In genomic region chr19:4624733-4625362, GRCh38 we compare ENCODE assay signal across 1 cellular context.
A peak's percentile ranks its signal among the peaks of the same experiment; 100 is the strongest.
TF ChIP-seq lines count a peak whose summit lies in the region.

No MANE protein-coding gene starts in this region.

TF ChIP-seq in HepG2, 621 proteins besides CTCF, POLR2A, EP300 and RAD21 (continued from another document and continues in another):
- no peak for TF ChIP-seq MXI1 (IDR thresholded peaks at IDR 0.05; ENCODE audit: borderline replicate concordance, low read depth, low read length)
- TF ChIP-seq SMYD3 (CRISPR knock-in tag; IDR thresholded peaks at IDR 0.05): no peak
- TF ChIP-seq NFKB2 (CRISPR knock-in tag; IDR thresholded peaks at IDR 0.05; ENCODE audit: borderline replicate concordance): no peak
- no peak; the same call in none of the 2 replicates for TF ChIP-seq ZGPAT (CRISPR knock-in tag; IDR thresholded peaks at IDR 0.05)
- TF ChIP-seq STAG1 (CRISPR knock-in tag; IDR thresholded peaks at IDR 0.05): peak; percentile 56
- TF ChIP-seq SIX4 (CRISPR knock-in tag; IDR thresholded peaks at IDR 0.05): no peak
- TF ChIP-seq ZNF75D (CRISPR knock-in tag; IDR thresholded peaks at IDR 0.05; ENCODE audit: borderline replicate concordance): no peak
- TF ChIP-seq ZSCAN9 (CRISPR knock-in tag; IDR thresholded peaks at IDR 0.05; ENCODE audit: borderline replicate concordance): 0 out of 2 replicates have a peak, but pooled peaks have one; percentile 54
- TF ChIP-seq GPBP1L1 (CRISPR knock-in tag; IDR thresholded peaks at IDR 0.05): no peak
- no peak for TF ChIP-seq GATAD1 (CRISPR knock-in tag; IDR thresholded peaks at IDR 0.05)
- TF ChIP-seq ZNF563 (CRISPR knock-in tag; IDR thresholded peaks at IDR 0.05): no peak
- TF ChIP-seq ZFP1 (CRISPR knock-in tag; IDR thresholded peaks at IDR 0.05): 0 out of 2 replicates have a peak, but pooled peaks have one; percentile 40
- TF ChIP-seq REPIN1 (CRISPR knock-in tag; IDR thresholded peaks at IDR 0.05; ENCODE audit: borderline replicate concordance, low read depth): peak; percentile 30; the same call in 1 of the 2 replicates
- TF ChIP-seq ATAD3A (CRISPR knock-in tag; IDR thresholded peaks at IDR 0.05): no peak
- no peak for TF ChIP-seq NCOA5 (CRISPR knock-in tag; IDR thresholded peaks at IDR 0.05)
- TF ChIP-seq RFXAP (CRISPR knock-in tag; IDR thresholded peaks at IDR 0.05; ENCODE audit: borderline replicate concordance): 0 out of 2 replicates have a peak, but pooled peaks have one; percentile 18
- no peak for TF ChIP-seq ZNF329 (CRISPR knock-in tag; IDR thresholded peaks at IDR 0.05; ENCODE audit: low read depth)
- no peak for TF ChIP-seq ZMAT3 (CRISPR knock-in tag; conservative IDR thresholded peaks at IDR 0.05)
- TF ChIP-seq CREB1 (IDR thresholded peaks at IDR 0.05): no peak
- TF ChIP-seq CREB1 (CRISPR knock-in tag; IDR thresholded peaks at IDR 0.05): no peak
- no peak for TF ChIP-seq GMEB2 (CRISPR knock-in tag; IDR thresholded peaks at IDR 0.05; ENCODE audit: low read depth)
- no peak for TF ChIP-seq ATF7 (IDR thresholded peaks at IDR 0.05)
- TF ChIP-seq ATF7 (CRISPR knock-in tag; IDR thresholded peaks at IDR 0.05): no peak
- no peak for TF ChIP-seq CHD2 (IDR thresholded peaks at IDR 0.05; ENCODE audit: low read depth, low read length)
- no peak for TF ChIP-seq EHMT2 (IDR thresholded peaks at IDR 0.05; ENCODE audit: borderline replicate concordance, low read depth, low read length)
- TF ChIP-seq PBX3 (CRISPR knock-in tag; IDR thresholded peaks at IDR 0.05; ENCODE audit: borderline replicate concordance): no peak
- TF ChIP-seq ZNF138 (CRISPR knock-in tag; IDR thresholded peaks at IDR 0.05; ENCODE audit: low read depth): no peak
- 0 out of 2 replicates have a peak, but pooled peaks have one; percentile 44 for TF ChIP-seq MEIS1 (CRISPR knock-in tag; IDR thresholded peaks at IDR 0.05; ENCODE audit: borderline replicate concordance)
- no peak for TF ChIP-seq NFE2 (CRISPR knock-in tag; IDR thresholded peaks at IDR 0.05)
- TF ChIP-seq PITX1 (CRISPR knock-in tag; IDR thresholded peaks at IDR 0.05): peak; percentile 47; the same call in 1 of the 2 replicates
- peak; percentile 91 for TF ChIP-seq ZNF644 (CRISPR knock-in tag; IDR thresholded peaks at IDR 0.05; ENCODE audit: low read depth)
- TF ChIP-seq MTF1 (CRISPR knock-in tag; IDR thresholded peaks at IDR 0.05): no peak
- TF ChIP-seq ZFP62 (CRISPR knock-in tag; IDR thresholded peaks at IDR 0.05): no peak
- no peak for TF ChIP-seq YY1 (IDR thresholded peaks at IDR 0.05; ENCODE audit: insufficient read depth, insufficient replicate concordance, low read depth, low read length)
- TF ChIP-seq TRAFD1 (CRISPR knock-in tag; IDR thresholded peaks at IDR 0.05; ENCODE audit: borderline replicate concordance): no peak
- TF ChIP-seq ZNF605 (CRISPR knock-in tag; IDR thresholded peaks at IDR 0.05): no peak
- TF ChIP-seq RNF2 (conservative IDR thresholded peaks at IDR 0.05; ENCODE audit: low read depth): no peak
- TF ChIP-seq E2F2 (CRISPR knock-in tag; IDR thresholded peaks at IDR 0.05; ENCODE audit: borderline replicate concordance): no peak
- no peak for TF ChIP-seq GFI1 (CRISPR knock-in tag; IDR thresholded peaks at IDR 0.05; ENCODE audit: borderline replicate concordance)
- TF ChIP-seq PAF1 (CRISPR knock-in tag; IDR thresholded peaks at IDR 0.05): no peak
- no peak for TF ChIP-seq ZNF780A (CRISPR knock-in tag; IDR thresholded peaks at IDR 0.05)
- TF ChIP-seq NFIC (IDR thresholded peaks at IDR 0.05; ENCODE audit: low read length): no peak
- TF ChIP-seq FOXK1 (CRISPR knock-in tag; IDR thresholded peaks at IDR 0.05; ENCODE audit: borderline replicate concordance, low read depth): no peak
- no peak for TF ChIP-seq ZNF17 (CRISPR knock-in tag; IDR thresholded peaks at IDR 0.05)
- TF ChIP-seq ZNF766 (CRISPR knock-in tag; IDR thresholded peaks at IDR 0.05; ENCODE audit: borderline replicate concordance): no peak
- TF ChIP-seq RBAK (CRISPR knock-in tag; IDR thresholded peaks at IDR 0.05): 0 out of 2 replicates have a peak, but pooled peaks have one; percentile 24
- no peak for TF ChIP-seq ZNF570 (CRISPR knock-in tag; IDR thresholded peaks at IDR 0.05; ENCODE audit: borderline replicate concordance)
- no peak for TF ChIP-seq PAX8 (CRISPR knock-in tag; IDR thresholded peaks at IDR 0.05; ENCODE audit: borderline replicate concordance)
- TF ChIP-seq HOMEZ (CRISPR knock-in tag; IDR thresholded peaks at IDR 0.05; ENCODE audit: low read depth): 0 out of 2 replicates have a peak, but pooled peaks have one; percentile 50
- TF ChIP-seq ARNTL (CRISPR knock-in tag; IDR thresholded peaks at IDR 0.05): no peak
- no peak for TF ChIP-seq SNAPC5 (CRISPR knock-in tag; IDR thresholded peaks at IDR 0.05; ENCODE audit: borderline replicate concordance)
- TF ChIP-seq ZSCAN12 (CRISPR knock-in tag; IDR thresholded peaks at IDR 0.05): no peak
- TF ChIP-seq ZNF557 (CRISPR knock-in tag; IDR thresholded peaks at IDR 0.05): 0 out of 2 replicates have a peak, but pooled peaks have one; percentile 15
- peak; percentile 48 for TF ChIP-seq TEAD3 (CRISPR knock-in tag; optimal IDR thresholded peaks at IDR 0.05; ENCODE audit: borderline replicate concordance)
- TF ChIP-seq PRDM4 (CRISPR knock-in tag; IDR thresholded peaks at IDR 0.05; ENCODE audit: borderline replicate concordance): no peak
- no peak for TF ChIP-seq ZNF362 (CRISPR knock-in tag; IDR thresholded peaks at IDR 0.05; ENCODE audit: borderline replicate concordance)
- TF ChIP-seq HNRNPL (IDR thresholded peaks at IDR 0.05; ENCODE audit: low read depth, low read length): no peak
- no peak for TF ChIP-seq ELF3 (CRISPR knock-in tag; IDR thresholded peaks at IDR 0.05)
- TF ChIP-seq ZNF354B (CRISPR knock-in tag; IDR thresholded peaks at IDR 0.05): no peak
- no peak for TF ChIP-seq MXD3 (CRISPR knock-in tag; IDR thresholded peaks at IDR 0.05)
- TF ChIP-seq ZNF256 (CRISPR knock-in tag; conservative IDR thresholded peaks at IDR 0.05): no peak
- no peak for TF ChIP-seq HCFC1 (IDR thresholded peaks at IDR 0.05; ENCODE audit: low read depth, low read length)
